ENCODE assay signal across 13 cellular contexts in the genomic region with DNA sequence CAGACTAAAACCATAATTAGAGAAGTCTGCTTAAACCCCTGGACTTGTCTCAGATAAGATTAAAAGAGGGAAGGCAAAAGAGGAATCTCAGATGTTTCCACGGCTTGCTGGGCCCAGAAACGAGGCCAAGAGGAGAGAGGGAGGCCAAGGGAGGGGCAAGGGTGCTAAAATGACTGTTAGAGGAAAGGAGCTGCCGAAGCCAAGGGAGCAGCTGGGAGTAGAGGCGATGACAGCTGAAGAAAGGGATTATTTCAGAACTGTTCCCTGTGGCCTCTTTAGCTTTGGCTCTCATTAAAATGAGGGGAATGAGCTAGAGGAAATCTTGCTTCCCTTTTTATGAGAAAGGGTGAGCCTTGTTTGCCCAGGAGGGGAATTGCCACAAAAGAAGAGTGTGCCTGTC.
A peak's percentile ranks its signal among the peaks of the same experiment; 100 is the strongest.
DNase-seq lines count a peak whose midpoint lies in the region; ATAC-seq and TF ChIP-seq lines count a peak whose summit lies in the region.
"Had no signal": no experiment of that assay in that cellular context is flagged by ENCODE, and none has a peak within 500 bp of the region (broad histone marks: within the 10 kb centered on the region; RNA-seq: fewer than 3 reads in every experiment).

No MANE protein-coding gene starts in this region.

- no peaks in the 10 kb centered on the region for H4K20me1 ChIP-seq in OCI-LY3 (ENCODE audit: insufficient read depth, low read length)

- intact Hi-C loops in sciatic nerve (cut with DNase I), result no loop called here

- no peaks in the 10 kb centered on the region for H3K9me3 ChIP-seq in OCI-LY3 (ENCODE audit: insufficient read depth, low read length)
- H3K9me3 ChIP-seq: neutrophil, tibial artery had no signal

- peak; percentile 34 for ATAC-seq in sciatic nerve
- ATAC-seq: activated CD8-positive, alpha-beta T cell treated with anti-CD3 and anti-CD28 coated beads for 36 hours; left colon had no signal

- H3K9ac ChIP-seq in OCI-LY3 (ENCODE audit: low read length), result no peak overlapping the region

- 0 out of 2 replicates have a peak overlapping the region, but pooled peaks have one; percentile 21 for H2AFZ ChIP-seq in OCI-LY3 (ENCODE audit: low read depth, low read length)

- TF ChIP-seq CTCF in OCI-LY3 (IDR thresholded peaks at IDR 0.05; ENCODE audit: low read depth, low read length) (no peak), fibroblast of the aortic adventitia (IDR thresholded peaks at IDR 0.05; ENCODE audit: insufficient read depth, low read length) (no peak)

- H3K27me3 ChIP-seq in OCI-LY3 (ENCODE audit: low read depth, low read length), result no peaks in the 10 kb centered on the region
- H3K27me3 ChIP-seq: neutrophil, tibial artery had no signal

- H3K4me1 ChIP-seq in OCI-LY3 (ENCODE audit: low read length), result peaks cover 22% of the 10 kb centered on the region

- H3K4me2 ChIP-seq in OCI-LY3 (ENCODE audit: low read length), result peak overlapping the region; percentile 7; the same call in 1 of the 2 replicates

- H3K27ac ChIP-seq in OCI-LY3 (ENCODE audit: low read length), result no peak overlapping the region
- H3K27ac ChIP-seq: neutrophil, tibial artery had no signal

- DNase-seq in NCI-H1092 treated with DMSO at 0.1 percent for 48 hours (lab: John Stamatoyannopoulos, UW) (peak; percentile 4), NCI-H1092 (lab: John Stamatoyannopoulos, UW) (no peak), fibroblast of the aortic adventitia (ENCODE audit: low read depth) (peak; percentile 51), sciatic nerve (ENCODE audit: low spot score) (no peak), NCI-H1694 (lab: John Stamatoyannopoulos, UW) (no peak), NCI-H2196 (lab: John Stamatoyannopoulos, UW; ENCODE audit: unreplicated experiment) (no peak), iPS-NIHi11 (ENCODE audit: low spot score) (no peak)
- DNase-seq: activated CD8-positive, alpha-beta T cell treated with anti-CD3 and anti-CD28 coated beads for 36 hours; left colon; NCI-H1930; tibial artery had no signal

- no peaks in the 10 kb centered on the region for H3K79me2 ChIP-seq in OCI-LY3 (ENCODE audit: low read length)

- H3K4me3 ChIP-seq in OCI-LY3 (ENCODE audit: low read length), result no peak overlapping the region
- no peak overlapping the region for H3K4me3 ChIP-seq in fibroblast of the aortic adventitia (ENCODE audit: low read depth, low read length)
- H3K4me3 ChIP-seq: tibial artery had no signal

- no peaks in the 10 kb centered on the region for H3K36me3 ChIP-seq in OCI-LY3 (replicated peaks; ENCODE audit: low read depth, low read length)
- H3K36me3 ChIP-seq: neutrophil, tibial artery had no signal

Comparison
In these comparisons a context has a peak if more than half of its experiments do, and no peak if none do; other contexts are left out.
1. DNase-seq: peak in NCI-H1092 treated with DMSO at 0.1 percent for 48 hours (single experiment) and fibroblast of the aortic adventitia (single experiment); none in NCI-H1092 (single experiment), sciatic nerve (single experiment), NCI-H1694 (single experiment), NCI-H2196 (single experiment) and iPS-NIHi11 (single experiment).